ENCODE assay signal across 1 cellular context in genomic region chr20:45913105-45913504, GRCh38.
TF ChIP-seq lines count a peak whose summit lies in the region.

No MANE protein-coding gene starts in this region.

TF ChIP-seq in GM23338, 12 proteins besides CTCF, POLR2A, EP300 and RAD21 (continued from another document):
- TF ChIP-seq ZNF462 (CRISPR knock-in tag; IDR thresholded peaks at IDR 0.05) (no peak), ZNF114 (CRISPR knock-in tag; IDR thresholded peaks at IDR 0.05) (no peak)
TF ChIP-seq in GM23338: peak in this region for 0.
